Comparison of ENCODE assay signal across 11 cellular contexts in genomic region chr4:86054676-86055075, GRCh38.
"Had no signal": no experiment of that assay in that cellular context is flagged by ENCODE, and none has a peak within 500 bp of the region (broad histone marks: within the 10 kb centered on the region; RNA-seq: fewer than 3 reads in every experiment).

No MANE protein-coding gene starts in this region.

- H3K27me3 Mint-ChIP-seq: activated CD4-positive, alpha-beta T cell treated with anti-CD3 and anti-CD28 coated beads, Interleukin-2, amount 10 ng/mL, durations not matched to agents 7 days and 5 days; activated naive CD8-positive, alpha-beta T cell treated with anti-CD3 and anti-CD28 coated beads, Interleukin-2, amount 50 U/mL, for 24 hours; type B pancreatic cell had no signal

- DNase-seq: activated CD4-positive, alpha-beta T cell treated with anti-CD3 and anti-CD28 coated beads, Interleukin-2, amount 10 ng/mL, durations not matched to agents 7 days and 5 days; activated CD4-positive, CD25-positive, alpha-beta regulatory T cell; activated naive CD4-positive, alpha-beta T cell; activated naive CD8-positive, alpha-beta T cell treated with anti-CD3 and anti-CD28 coated beads, Interleukin-2, amount 50 U/mL, for 24 hours; aorta; left ventricle myocardium inferior; psoas muscle; right lobe of liver had no signal

- H3K4me3 Mint-ChIP-seq: activated CD4-positive, alpha-beta T cell treated with anti-CD3 and anti-CD28 coated beads, Interleukin-2, amount 10 ng/mL, durations not matched to agents 7 days and 5 days; activated naive CD8-positive, alpha-beta T cell treated with anti-CD3 and anti-CD28 coated beads, Interleukin-2, amount 50 U/mL, for 24 hours; memory B cell; stimulated activated naive CD8-positive, alpha-beta T cell treated with anti-CD3 and anti-CD28 coated beads, Interleukin-15, Interleukin-2, amounts not matched to agents 100 ng/mL and 50 ng/mL, for 24 hours; type B pancreatic cell had no signal

- H3K36me3 Mint-ChIP-seq: memory B cell, type B pancreatic cell had no signal

- H3K27ac Mint-ChIP-seq: activated CD4-positive, alpha-beta T cell treated with anti-CD3 and anti-CD28 coated beads, Interleukin-2, amount 10 ng/mL, durations not matched to agents 7 days and 5 days; activated naive CD8-positive, alpha-beta T cell treated with anti-CD3 and anti-CD28 coated beads, Interleukin-2, amount 50 U/mL, for 24 hours; memory B cell; stimulated activated naive CD8-positive, alpha-beta T cell treated with anti-CD3 and anti-CD28 coated beads, Interleukin-15, Interleukin-2, amounts not matched to agents 100 ng/mL and 50 ng/mL, for 24 hours; type B pancreatic cell had no signal

- H3K9me3 Mint-ChIP-seq: activated CD4-positive, alpha-beta T cell treated with anti-CD3 and anti-CD28 coated beads, Interleukin-2, amount 10 ng/mL, durations not matched to agents 7 days and 5 days; activated naive CD8-positive, alpha-beta T cell treated with anti-CD3 and anti-CD28 coated beads, Interleukin-2, amount 50 U/mL, for 24 hours; memory B cell; stimulated activated naive CD8-positive, alpha-beta T cell treated with anti-CD3 and anti-CD28 coated beads, Interleukin-15, Interleukin-2, amounts not matched to agents 100 ng/mL and 50 ng/mL, for 24 hours; type B pancreatic cell had no signal

- H3K4me1 Mint-ChIP-seq: activated CD4-positive, alpha-beta T cell treated with anti-CD3 and anti-CD28 coated beads, Interleukin-2, amount 10 ng/mL, durations not matched to agents 7 days and 5 days; activated naive CD8-positive, alpha-beta T cell treated with anti-CD3 and anti-CD28 coated beads, Interleukin-2, amount 50 U/mL, for 24 hours; memory B cell had no signal

- ATAC-seq: activated naive CD8-positive, alpha-beta T cell treated with anti-CD3 and anti-CD28 coated beads, Interleukin-2, amount 50 U/mL, for 24 hours; psoas muscle; right lobe of liver had no signal
